In genomic region chr12:56469007-56469930, GRCh38 we compare ENCODE assay signal across 1 cellular context.
TF ChIP-seq lines count a peak whose summit lies in the region.

No MANE protein-coding gene starts in this region.

TF ChIP-seq in K562, 482 proteins besides CTCF, POLR2A, EP300 and RAD21 (continues in another document):
- TF ChIP-seq, protein P1, sequence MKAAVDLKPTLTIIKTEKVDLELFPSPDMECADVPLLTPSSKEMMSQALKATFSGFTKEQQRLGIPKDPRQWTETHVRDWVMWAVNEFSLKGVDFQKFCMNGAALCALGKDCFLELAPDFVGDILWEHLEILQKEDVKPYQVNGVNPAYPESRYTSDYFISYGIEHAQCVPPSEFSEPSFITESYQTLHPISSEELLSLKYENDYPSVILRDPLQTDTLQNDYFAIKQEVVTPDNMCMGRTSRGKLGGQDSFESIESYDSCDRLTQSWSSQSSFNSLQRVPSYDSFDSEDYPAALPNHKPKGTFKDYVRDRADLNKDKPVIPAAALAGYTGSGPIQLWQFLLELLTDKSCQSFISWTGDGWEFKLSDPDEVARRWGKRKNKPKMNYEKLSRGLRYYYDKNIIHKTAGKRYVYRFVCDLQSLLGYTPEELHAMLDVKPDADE (conservative IDR thresholded peaks at IDR 0.05; ENCODE audit: control insufficient read depth, low read depth, low read length) = no peak
- TF ChIP-seq ZNF830 (CRISPR knock-in tag; IDR thresholded peaks at IDR 0.05) (no peak), TAF7 (tag; IDR thresholded peaks at IDR 0.05) (0 out of 2 replicates have a peak, but pooled peaks have one; percentile 24), PREB (CRISPR knock-in tag; IDR thresholded peaks at IDR 0.05) (0 out of 2 replicates have a peak, but pooled peaks have one; percentile 55), ZNF274 (IDR thresholded peaks at IDR 0.05; ENCODE audit: borderline replicate concordance, low read depth, low read length) (no peak), PML (IDR thresholded peaks at IDR 0.05; ENCODE audit: low read length) (no peak), ZBTB5 (IDR thresholded peaks at IDR 0.05) (no peak), RERE (CRISPR knock-in tag; IDR thresholded peaks at IDR 0.05; ENCODE audit: borderline replicate concordance) (0 out of 2 replicates have a peak, but pooled peaks have one; percentile 40), SAFB (IDR thresholded peaks at IDR 0.05; ENCODE audit: borderline replicate concordance, low read depth, low read length) (no peak), CTBP1 (IDR thresholded peaks at IDR 0.05; ENCODE audit: borderline replicate concordance) (no peak), MTF1 (CRISPR knock-in tag; IDR thresholded peaks at IDR 0.05; ENCODE audit: borderline replicate concordance) (no peak), ZNF311 (CRISPR knock-in tag; IDR thresholded peaks at IDR 0.05) (no peak), MCM5 (IDR thresholded peaks at IDR 0.05; ENCODE audit: low read depth) (no peak), NFIC (IDR thresholded peaks at IDR 0.05) (0 out of 2 replicates have a peak, but pooled peaks have one; percentile 34), GABPA (tag; conservative IDR thresholded peaks at IDR 0.05; ENCODE audit: low read depth) (peak; percentile 39), RBFOX2 (IDR thresholded peaks at IDR 0.05; ENCODE audit: low read depth, low read length) (peak; percentile 63), ELF1 (tag; IDR thresholded peaks at IDR 0.05) (peak; percentile 70)
- TF ChIP-seq, protein P2, sequence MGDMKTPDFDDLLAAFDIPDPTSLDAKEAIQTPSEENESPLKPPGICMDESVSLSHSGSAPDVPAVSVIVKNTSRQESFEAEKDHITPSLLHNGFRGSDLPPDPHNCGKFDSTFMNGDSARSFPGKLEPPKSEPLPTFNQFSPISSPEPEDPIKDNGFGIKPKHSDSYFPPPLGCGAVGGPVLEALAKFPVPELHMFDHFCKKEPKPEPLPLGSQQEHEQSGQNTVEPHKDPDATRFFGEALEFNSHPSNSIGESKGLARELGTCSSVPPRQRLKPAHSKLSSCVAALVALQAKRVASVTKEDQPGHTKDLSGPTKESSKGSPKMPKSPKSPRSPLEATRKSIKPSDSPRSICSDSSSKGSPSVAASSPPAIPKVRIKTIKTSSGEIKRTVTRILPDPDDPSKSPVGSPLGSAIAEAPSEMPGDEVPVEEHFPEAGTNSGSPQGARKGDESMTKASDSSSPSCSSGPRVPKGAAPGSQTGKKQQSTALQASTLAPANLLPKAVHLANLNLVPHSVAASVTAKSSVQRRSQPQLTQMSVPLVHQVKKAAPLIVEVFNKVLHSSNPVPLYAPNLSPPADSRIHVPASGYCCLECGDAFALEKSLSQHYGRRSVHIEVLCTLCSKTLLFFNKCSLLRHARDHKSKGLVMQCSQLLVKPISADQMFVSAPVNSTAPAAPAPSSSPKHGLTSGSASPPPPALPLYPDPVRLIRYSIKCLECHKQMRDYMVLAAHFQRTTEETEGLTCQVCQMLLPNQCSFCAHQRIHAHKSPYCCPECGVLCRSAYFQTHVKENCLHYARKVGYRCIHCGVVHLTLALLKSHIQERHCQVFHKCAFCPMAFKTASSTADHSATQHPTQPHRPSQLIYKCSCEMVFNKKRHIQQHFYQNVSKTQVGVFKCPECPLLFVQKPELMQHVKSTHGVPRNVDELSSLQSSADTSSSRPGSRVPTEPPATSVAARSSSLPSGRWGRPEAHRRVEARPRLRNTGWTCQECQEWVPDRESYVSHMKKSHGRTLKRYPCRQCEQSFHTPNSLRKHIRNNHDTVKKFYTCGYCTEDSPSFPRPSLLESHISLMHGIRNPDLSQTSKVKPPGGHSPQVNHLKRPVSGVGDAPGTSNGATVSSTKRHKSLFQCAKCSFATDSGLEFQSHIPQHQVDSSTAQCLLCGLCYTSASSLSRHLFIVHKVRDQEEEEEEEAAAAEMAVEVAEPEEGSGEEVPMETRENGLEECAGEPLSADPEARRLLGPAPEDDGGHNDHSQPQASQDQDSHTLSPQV (IDR thresholded peaks at IDR 0.05) = 0 out of 2 replicates have a peak, but pooled peaks have one; percentile 15
- TF ChIP-seq, protein P3, sequence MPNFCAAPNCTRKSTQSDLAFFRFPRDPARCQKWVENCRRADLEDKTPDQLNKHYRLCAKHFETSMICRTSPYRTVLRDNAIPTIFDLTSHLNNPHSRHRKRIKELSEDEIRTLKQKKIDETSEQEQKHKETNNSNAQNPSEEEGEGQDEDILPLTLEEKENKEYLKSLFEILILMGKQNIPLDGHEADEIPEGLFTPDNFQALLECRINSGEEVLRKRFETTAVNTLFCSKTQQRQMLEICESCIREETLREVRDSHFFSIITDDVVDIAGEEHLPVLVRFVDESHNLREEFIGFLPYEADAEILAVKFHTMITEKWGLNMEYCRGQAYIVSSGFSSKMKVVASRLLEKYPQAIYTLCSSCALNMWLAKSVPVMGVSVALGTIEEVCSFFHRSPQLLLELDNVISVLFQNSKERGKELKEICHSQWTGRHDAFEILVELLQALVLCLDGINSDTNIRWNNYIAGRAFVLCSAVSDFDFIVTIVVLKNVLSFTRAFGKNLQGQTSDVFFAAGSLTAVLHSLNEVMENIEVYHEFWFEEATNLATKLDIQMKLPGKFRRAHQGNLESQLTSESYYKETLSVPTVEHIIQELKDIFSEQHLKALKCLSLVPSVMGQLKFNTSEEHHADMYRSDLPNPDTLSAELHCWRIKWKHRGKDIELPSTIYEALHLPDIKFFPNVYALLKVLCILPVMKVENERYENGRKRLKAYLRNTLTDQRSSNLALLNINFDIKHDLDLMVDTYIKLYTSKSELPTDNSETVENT (CRISPR knock-in tag; IDR thresholded peaks at IDR 0.05) = 0 out of 2 replicates have a peak, but pooled peaks have one; percentile 27
- TF ChIP-seq, protein P4, sequence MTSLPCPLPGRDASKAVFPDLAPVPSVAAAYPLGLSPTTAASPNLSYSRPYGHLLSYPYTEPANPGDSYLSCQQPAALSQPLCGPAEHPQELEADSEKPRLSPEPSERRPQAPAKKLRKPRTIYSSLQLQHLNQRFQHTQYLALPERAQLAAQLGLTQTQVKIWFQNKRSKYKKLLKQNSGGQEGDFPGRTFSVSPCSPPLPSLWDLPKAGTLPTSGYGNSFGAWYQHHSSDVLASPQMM (CRISPR knock-in tag; IDR thresholded peaks at IDR 0.05) = no peak
- TF ChIP-seq, protein P5, sequence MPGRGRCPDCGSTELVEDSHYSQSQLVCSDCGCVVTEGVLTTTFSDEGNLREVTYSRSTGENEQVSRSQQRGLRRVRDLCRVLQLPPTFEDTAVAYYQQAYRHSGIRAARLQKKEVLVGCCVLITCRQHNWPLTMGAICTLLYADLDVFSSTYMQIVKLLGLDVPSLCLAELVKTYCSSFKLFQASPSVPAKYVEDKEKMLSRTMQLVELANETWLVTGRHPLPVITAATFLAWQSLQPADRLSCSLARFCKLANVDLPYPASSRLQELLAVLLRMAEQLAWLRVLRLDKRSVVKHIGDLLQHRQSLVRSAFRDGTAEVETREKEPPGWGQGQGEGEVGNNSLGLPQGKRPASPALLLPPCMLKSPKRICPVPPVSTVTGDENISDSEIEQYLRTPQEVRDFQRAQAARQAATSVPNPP (IDR thresholded peaks at IDR 0.05; ENCODE audit: borderline replicate concordance, insufficient read depth, insufficient read length) = no peak
- TF ChIP-seq, protein P6, sequence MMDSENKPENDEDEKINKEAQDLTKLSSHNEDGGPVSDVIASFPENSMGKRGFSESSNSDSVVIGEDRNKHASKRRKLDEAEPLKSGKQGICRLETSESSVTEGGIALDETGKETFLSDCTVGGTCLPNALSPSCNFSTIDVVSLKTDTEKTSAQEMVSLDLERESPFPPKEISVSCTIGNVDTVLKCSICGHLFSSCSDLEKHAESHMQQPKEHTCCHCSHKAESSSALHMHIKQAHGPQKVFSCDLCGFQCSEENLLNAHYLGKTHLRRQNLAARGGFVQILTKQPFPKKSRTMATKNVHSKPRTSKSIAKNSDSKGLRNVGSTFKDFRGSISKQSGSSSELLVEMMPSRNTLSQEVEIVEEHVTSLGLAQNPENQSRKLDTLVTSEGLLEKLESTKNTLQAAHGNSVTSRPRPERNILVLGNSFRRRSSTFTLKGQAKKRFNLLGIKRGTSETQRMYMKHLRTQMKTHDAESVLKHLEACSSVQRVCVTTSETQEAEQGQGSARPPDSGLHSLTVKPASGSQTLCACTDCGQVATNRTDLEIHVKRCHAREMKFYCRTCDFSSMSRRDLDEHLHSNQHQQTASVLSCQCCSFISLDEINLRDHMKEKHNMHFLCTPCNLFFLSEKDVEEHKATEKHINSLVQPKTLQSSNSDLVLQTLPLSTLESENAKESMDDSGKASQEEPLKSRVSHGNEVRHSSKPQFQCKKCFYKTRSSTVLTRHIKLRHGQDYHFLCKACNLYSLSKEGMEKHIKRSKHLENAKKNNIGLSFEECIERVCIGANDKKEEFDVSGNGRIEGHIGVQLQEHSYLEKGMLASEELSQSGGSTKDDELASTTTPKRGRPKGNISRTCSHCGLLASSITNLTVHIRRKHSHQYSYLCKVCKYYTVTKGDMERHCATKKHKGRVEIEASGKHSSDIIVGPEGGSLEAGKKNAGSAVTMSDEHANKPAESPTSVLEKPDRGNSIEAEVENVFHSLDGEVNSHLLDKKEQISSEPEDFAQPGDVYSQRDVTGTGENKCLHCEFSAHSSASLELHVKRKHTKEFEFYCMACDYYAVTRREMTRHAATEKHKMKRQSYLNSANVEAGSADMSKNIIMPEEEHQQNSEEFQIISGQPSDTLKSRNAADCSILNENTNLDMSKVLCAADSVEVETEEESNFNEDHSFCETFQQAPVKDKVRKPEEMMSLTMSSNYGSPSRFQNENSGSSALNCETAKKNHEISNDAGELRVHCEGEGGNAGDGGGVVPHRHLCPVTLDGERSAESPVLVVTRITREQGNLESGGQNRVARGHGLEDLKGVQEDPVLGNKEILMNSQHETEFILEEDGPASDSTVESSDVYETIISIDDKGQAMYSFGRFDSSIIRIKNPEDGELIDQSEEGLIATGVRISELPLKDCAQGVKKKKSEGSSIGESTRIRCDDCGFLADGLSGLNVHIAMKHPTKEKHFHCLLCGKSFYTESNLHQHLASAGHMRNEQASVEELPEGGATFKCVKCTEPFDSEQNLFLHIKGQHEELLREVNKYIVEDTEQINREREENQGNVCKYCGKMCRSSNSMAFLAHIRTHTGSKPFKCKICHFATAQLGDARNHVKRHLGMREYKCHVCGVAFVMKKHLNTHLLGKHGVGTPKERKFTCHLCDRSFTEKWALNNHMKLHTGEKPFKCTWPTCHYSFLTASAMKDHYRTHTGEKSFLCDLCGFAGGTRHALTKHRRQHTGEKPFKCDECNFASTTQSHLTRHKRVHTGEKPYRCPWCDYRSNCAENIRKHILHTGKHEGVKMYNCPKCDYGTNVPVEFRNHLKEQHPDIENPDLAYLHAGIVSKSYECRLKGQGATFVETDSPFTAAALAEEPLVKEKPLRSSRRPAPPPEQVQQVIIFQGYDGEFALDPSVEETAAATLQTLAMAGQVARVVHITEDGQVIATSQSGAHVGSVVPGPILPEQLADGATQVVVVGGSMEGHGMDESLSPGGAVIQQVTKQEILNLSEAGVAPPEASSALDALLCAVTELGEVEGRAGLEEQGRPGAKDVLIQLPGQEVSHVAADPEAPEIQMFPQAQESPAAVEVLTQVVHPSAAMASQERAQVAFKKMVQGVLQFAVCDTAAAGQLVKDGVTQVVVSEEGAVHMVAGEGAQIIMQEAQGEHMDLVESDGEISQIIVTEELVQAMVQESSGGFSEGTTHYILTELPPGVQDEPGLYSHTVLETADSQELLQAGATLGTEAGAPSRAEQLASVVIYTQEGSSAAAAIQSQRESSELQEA (IDR thresholded peaks at IDR 0.05; ENCODE audit: low read depth) = no peak
